Comparison of ENCODE assay signal across 20 cellular contexts in the genomic region with DNA sequence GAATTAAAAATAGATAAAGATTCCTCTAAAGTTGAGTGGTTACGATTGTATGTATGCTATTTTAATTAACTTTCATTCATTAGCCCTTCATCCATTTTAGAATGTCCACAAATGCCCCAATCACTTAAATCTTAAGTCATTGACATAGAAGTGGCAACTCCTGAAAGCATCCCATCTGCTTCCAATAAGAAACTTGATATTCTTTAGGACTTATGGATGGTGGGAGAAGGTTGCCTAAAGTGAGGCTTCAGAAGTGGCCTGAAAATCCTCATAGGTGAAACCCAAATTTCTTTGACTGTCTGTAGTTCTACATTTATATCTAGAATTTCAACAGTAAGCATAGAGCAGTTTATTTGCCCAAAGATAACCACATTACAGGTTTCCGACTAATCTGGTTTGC.
"Had no signal": no experiment of that assay in that cellular context is flagged by ENCODE, and none has a peak within 500 bp of the region (broad histone marks: within the 10 kb centered on the region; RNA-seq: fewer than 3 reads in every experiment).

No MANE protein-coding gene starts in this region.

- DNase-seq: effector CD4-positive, alpha-beta T cell; endodermal cell; heart right ventricle; islet precursor cell; mammary epithelial cell; mucosa of descending colon; naive thymus-derived CD8-positive, alpha-beta T cell; posterior cingulate gyrus; spleen; stimulated activated CD4-positive, alpha-beta T cell treated with anti-CD3 and anti-CD28 coated beads, Interleukin-15, amount 100 ng/mL, for 24 hours; stimulated activated CD4-positive, alpha-beta T cell treated with anti-CD3 and anti-CD28 coated beads, Interleukin-1b, Interleukin-23, amount 100 ng/mL, for 48 hours; stimulated activated CD4-positive, alpha-beta T cell treated with anti-CD3 and anti-CD28 coated beads, Interleukin-4, amount 100 ng/mL, for 24 hours; tibial artery; upper lobe of left lung; uterus had no signal

- H3K27ac Mint-ChIP-seq: endodermal cell; naive thymus-derived CD8-positive, alpha-beta T cell; stimulated activated memory B cell treated with anti-CD40 and anti-IgM and Interleukin-4, amounts not matched to agents 10 μg/mL and 1 μg/mL and 100 μg/mL, for 72 hours; stimulated activated naive CD8-positive, alpha-beta T cell treated with anti-CD3 and anti-CD28 coated beads, Interleukin-15, Interleukin-2, amounts not matched to agents 100 ng/mL and 50 ng/mL, for 24 hours had no signal

- H3K4me3 ChIP-seq: heart right ventricle, mucosa of descending colon, spleen, tibial artery, upper lobe of left lung, uterus had no signal

- H3K9me3 ChIP-seq: heart right ventricle, mucosa of descending colon, neutrophil, spleen, tibial artery, upper lobe of left lung, uterus had no signal

- H3K27ac ChIP-seq: heart right ventricle, neutrophil, spleen, tibial artery, upper lobe of left lung, uterus had no signal

- H3K36me3 Mint-ChIP-seq: naive thymus-derived CD8-positive, alpha-beta T cell; stimulated activated memory B cell treated with anti-CD40 and anti-IgM and Interleukin-4, amounts not matched to agents 10 μg/mL and 1 μg/mL and 100 μg/mL, for 72 hours had no signal

- H3K36me3 ChIP-seq: heart right ventricle, neutrophil, spleen, tibial artery, upper lobe of left lung, uterus had no signal

- H3K27me3 ChIP-seq: tibial artery, upper lobe of left lung, uterus had no signal

- H3K4me3 Mint-ChIP-seq: endodermal cell; naive thymus-derived CD8-positive, alpha-beta T cell; stimulated activated memory B cell treated with anti-CD40 and anti-IgM and Interleukin-4, amounts not matched to agents 10 μg/mL and 1 μg/mL and 100 μg/mL, for 72 hours; stimulated activated naive CD8-positive, alpha-beta T cell treated with anti-CD3 and anti-CD28 coated beads, Interleukin-15, Interleukin-2, amounts not matched to agents 100 ng/mL and 50 ng/mL, for 24 hours had no signal

- ATAC-seq: heart right ventricle; left lobe of liver; mucosa of descending colon; naive thymus-derived CD8-positive, alpha-beta T cell; sciatic nerve; stimulated activated memory B cell treated with anti-CD40 and anti-IgM and Interleukin-4, amounts not matched to agents 10 μg/mL and 1 μg/mL and 100 μg/mL, for 72 hours had no signal

- H3K4me1 Mint-ChIP-seq: naive thymus-derived CD8-positive, alpha-beta T cell; stimulated activated memory B cell treated with anti-CD40 and anti-IgM and Interleukin-4, amounts not matched to agents 10 μg/mL and 1 μg/mL and 100 μg/mL, for 72 hours had no signal

- H3K27me3 Mint-ChIP-seq: stimulated activated memory B cell treated with anti-CD40 and anti-IgM and Interleukin-4, amounts not matched to agents 10 μg/mL and 1 μg/mL and 100 μg/mL, for 72 hours had no signal

- H3K4me1 ChIP-seq: spleen, tibial artery, upper lobe of left lung, uterus had no signal
